In the genomic region with DNA sequence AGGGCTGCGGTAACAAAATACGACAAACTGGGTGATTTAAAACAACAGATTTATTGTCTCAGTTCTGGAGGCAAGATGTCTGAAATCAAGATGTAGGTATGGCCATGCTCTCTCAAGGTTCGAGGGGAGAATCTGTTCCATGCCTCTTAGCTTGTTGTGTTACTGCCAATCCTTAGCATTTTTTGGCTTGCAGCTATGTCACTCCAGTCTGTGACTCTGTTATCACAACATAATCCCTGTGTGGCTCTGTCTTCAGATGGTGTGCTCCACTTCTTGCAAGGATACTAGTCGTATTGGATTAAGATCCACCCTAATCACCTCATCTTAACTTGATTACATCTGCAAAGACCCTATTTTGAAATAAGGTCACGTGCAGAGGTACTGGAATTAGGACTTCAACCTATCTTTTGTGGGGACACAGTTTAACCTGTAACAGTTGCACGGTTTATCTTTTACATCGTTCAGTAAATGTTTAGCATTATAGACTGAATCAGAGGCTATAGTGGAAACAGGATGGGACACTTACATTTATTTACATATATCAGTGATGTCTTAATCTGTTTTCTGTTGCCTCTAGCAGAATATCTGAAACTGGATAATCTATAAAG, we compare ENCODE assay signal across 14 cellular contexts. TPM values are rescaled to one million over a fixed set of nuclear protein-coding genes. Genes with fewer than 3 reads are reported as not detected.
A peak's percentile ranks its signal among the peaks of the same experiment; 100 is the strongest.
DNase-seq lines count a peak whose midpoint lies in the region; ATAC-seq and TF ChIP-seq lines count a peak whose summit lies in the region.
"Had no signal": no experiment of that assay in that cellular context is flagged by ENCODE, and none has a peak within 500 bp of the region (broad histone marks: within the 10 kb centered on the region; RNA-seq: fewer than 3 reads in every experiment).

No MANE protein-coding gene starts in this region.

- H3K9me3 ChIP-seq in HUES48 (ENCODE audit: control insufficient read depth, insufficient read depth, low read length), result no peaks in the 10 kb centered on the region
- no peaks in the 10 kb centered on the region for H3K9me3 ChIP-seq in naive thymus-derived CD4-positive, alpha-beta T cell (ENCODE audit: control insufficient read depth in 2 of 3, low read length in 3 of 3)

- no peak for TF ChIP-seq CTCF in brain (conservative IDR thresholded peaks at IDR 0.05)

- no peaks in the 10 kb centered on the region for H3K27me3 ChIP-seq in HUES48 (ENCODE audit: control insufficient read depth, insufficient read depth, low read length)
- H3K27me3 ChIP-seq in naive thymus-derived CD4-positive, alpha-beta T cell (ENCODE audit: control insufficient read depth in 2 of 2, insufficient read depth in 2 of 2, low read length in 2 of 2), result no peaks in the 10 kb centered on the region
- H3K27me3 ChIP-seq: foreskin keratinocyte had no signal

- peak overlapping the region in 2 of 5 experiments; percentile 36 to 85 for H3K27ac Mint-ChIP-seq in brain
- H3K27ac Mint-ChIP-seq in naive thymus-derived CD4-positive, alpha-beta T cell, result peak overlapping the region in 5 of 9 donors; percentile 48 to 96 (median 84)

- intact Hi-C loops in naive thymus-derived CD4-positive, alpha-beta T cell (cut with micrococcal nuclease), result loop anchor here (2.0 to 10.0 kb wide), 4 partner anchors 37 to 949 kb away; no protein-coding TSS in a partner anchor

- no peak overlapping the region for H3K9ac ChIP-seq in HUES48 (ENCODE audit: low read depth, low read length)

- H3K9me3 Mint-ChIP-seq in brain, result no peaks in the 10 kb centered on the region
- no peaks in the 10 kb centered on the region for H3K9me3 Mint-ChIP-seq in naive thymus-derived CD4-positive, alpha-beta T cell

- peaks cover 53% of the 10 kb centered on the region for H3K4me1 Mint-ChIP-seq in brain
- H3K4me1 Mint-ChIP-seq in naive thymus-derived CD4-positive, alpha-beta T cell, result peaks cover 0 to 30% (median 12%) of the 10 kb centered on the region in 7 donors

- POLR2A ChIA-PET in naive thymus-derived CD4-positive, alpha-beta T cell (lab: Charles Lee), result interaction anchor here (0.8 to 7.6 kb wide), 6 partner anchors 9 to 946 kb away, joined by 3 to 114 read pairs (median 3); no protein-coding TSS in a partner anchor

- peaks cover under 1% of the 10 kb centered on the region for H3K36me3 Mint-ChIP-seq in brain
- peaks cover 0 to 20% (median 0%) of the 10 kb centered on the region in 5 donors for H3K36me3 Mint-ChIP-seq in naive thymus-derived CD4-positive, alpha-beta T cell

- DNase-seq in Ammon's horn (ENCODE audit: low spot score) (peak; percentile 7), erythroblast (lab: John Stamatoyannopoulos, UW) (no peak), occipital lobe (lab: John Stamatoyannopoulos, UW) (no peak), KG1 (lab: John Stamatoyannopoulos, UW) (no peak)
- no peak for DNase-seq in naive thymus-derived CD4-positive, alpha-beta T cell
- DNase-seq: activated CD8-positive, alpha-beta memory T cell treated with anti-CD3 and anti-CD28 coated beads, Interleukin-2, amount 50 U/mL, for 48 hours; foreskin keratinocyte; HCEC 1CT; NCI-H1436 treated with DMSO at 0.1 percent for 48 hours; nucleus accumbens; SIG-M5 had no signal

- no peak for ATAC-seq in naive thymus-derived CD4-positive, alpha-beta T cell
- ATAC-seq in GM18511 (IDR thresholded peaks at IDR 0.05; ENCODE audit: unreplicated experiment), result no peak
- ATAC-seq: foreskin keratinocyte had no signal

- H3K27me3 Mint-ChIP-seq in brain, result peaks cover 9% of the 10 kb centered on the region
- H3K27me3 Mint-ChIP-seq in naive thymus-derived CD4-positive, alpha-beta T cell, result no peaks in the 10 kb centered on the region

- no peak overlapping the region for H3K27ac ChIP-seq in HUES48 (ENCODE audit: low read depth, low read length)
- no peak overlapping the region for H3K27ac ChIP-seq in naive thymus-derived CD4-positive, alpha-beta T cell (ENCODE audit: low read depth, low read length)

- peak overlapping the region; percentile 89 to 99 (median 91) for H3K4me3 Mint-ChIP-seq in brain
- H3K4me3 Mint-ChIP-seq in naive thymus-derived CD4-positive, alpha-beta T cell, result peak overlapping the region in 9 of 10 donors; percentile 34 to 97 (median 93)

- H3K4me1 ChIP-seq in HUES48 (ENCODE audit: control insufficient read depth, insufficient read depth, low read length), result peaks cover 62% of the 10 kb centered on the region
- H3K4me1 ChIP-seq in naive thymus-derived CD4-positive, alpha-beta T cell (ENCODE audit: control insufficient read depth in 2 of 2, insufficient read depth in 2 of 2, low read length in 2 of 2), result peaks cover 22 to 27% of the 10 kb centered on the region in 2 donors

- CTCF ChIA-PET in naive thymus-derived CD4-positive, alpha-beta T cell (lab: Charles Lee), result interaction anchor here (0.6 to 2.1 kb wide), 2 partner anchors 25 to 82 kb away, joined by 3 to 8 read pairs; no protein-coding TSS in a partner anchor

- peak overlapping the region; percentile 96 for H3K4me3 ChIP-seq in HUES48 (ENCODE audit: low read depth, low read length)
- no peak overlapping the region for H3K4me3 ChIP-seq in naive thymus-derived CD4-positive, alpha-beta T cell (ENCODE audit: low read length)

- TF ChIP-seq POLR2A in erythroblast (IDR thresholded peaks at IDR 0.05; ENCODE audit: low read length), result no peak

- H3K36me3 ChIP-seq in HUES48 (ENCODE audit: control insufficient read depth, insufficient read depth, low read length), result peaks cover 12% of the 10 kb centered on the region
- H3K36me3 ChIP-seq in naive thymus-derived CD4-positive, alpha-beta T cell (ENCODE audit: control insufficient read depth in 2 of 3, insufficient read depth in 3 of 3, low read length in 3 of 3), result peaks cover 0 to 5% (median 4%) of the 10 kb centered on the region in 3 experiments

RNA-seq across cellular contexts. Expression of a gene that starts 3.1 kb away (rescaled TPM):
- 8.5 TPM for polyA plus RNA-seq in brain (ENCODE audit: insufficient read depth, low read depth, low replicate concordance)
- 10 to 100 TPM; 51.4 to 60.1 (median 55.6) TPM for total RNA-seq in naive thymus-derived CD4-positive, alpha-beta T cell
- 10 to 100 TPM; 47.9 to 54.5 TPM for polyA plus RNA-seq in naive thymus-derived CD4-positive, alpha-beta T cell
- 37.7 TPM for total RNA-seq in occipital lobe
